ENCODE assay signal across 2 cellular contexts in the genomic region with DNA sequence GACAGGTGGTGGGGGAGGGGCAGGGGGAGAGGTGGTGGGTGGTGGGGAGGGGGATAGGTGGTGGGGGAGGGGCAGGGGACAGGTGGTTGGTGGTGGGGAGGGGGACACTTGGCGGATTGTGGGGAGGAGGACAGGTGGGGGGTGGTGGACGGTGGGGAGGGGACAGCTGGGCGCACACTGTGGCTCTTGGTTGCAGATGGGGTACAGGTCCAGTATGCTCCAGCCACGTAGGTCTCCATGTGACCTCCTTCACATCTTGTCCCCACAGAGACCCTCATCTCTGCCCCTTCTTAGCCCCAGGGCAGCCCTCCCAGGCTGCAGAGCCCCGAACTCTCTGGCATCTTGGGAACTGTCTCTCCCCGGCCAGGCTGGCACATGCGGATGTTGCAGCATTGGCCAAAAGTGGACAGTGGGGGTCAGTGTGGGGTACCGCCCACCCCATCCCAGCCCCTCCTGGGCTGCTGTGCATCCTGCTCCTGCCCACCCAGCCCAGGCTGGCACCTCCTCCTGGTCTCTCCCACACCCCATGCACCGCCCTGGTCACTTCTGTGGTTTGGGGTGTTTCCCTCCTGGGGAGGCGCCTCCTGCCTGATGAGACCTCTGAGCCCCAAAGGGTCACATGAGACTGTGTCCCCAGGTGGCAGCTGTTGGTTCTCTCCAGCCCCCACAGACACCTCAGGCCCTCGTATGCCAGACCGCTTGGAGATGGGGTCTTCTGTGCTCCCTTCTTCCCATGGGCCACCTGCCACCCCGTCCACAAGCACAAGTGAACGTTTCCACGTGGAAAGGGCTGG.
A peak's percentile ranks its signal among the peaks of the same experiment; 100 is the strongest.
TF ChIP-seq lines count a peak whose summit lies in the region.

No MANE protein-coding gene starts in this region.

TF ChIP-seq in HEK293, 187 proteins besides CTCF, POLR2A, EP300 and RAD21 (continued from another document):
- TF ChIP-seq, protein P1, sequence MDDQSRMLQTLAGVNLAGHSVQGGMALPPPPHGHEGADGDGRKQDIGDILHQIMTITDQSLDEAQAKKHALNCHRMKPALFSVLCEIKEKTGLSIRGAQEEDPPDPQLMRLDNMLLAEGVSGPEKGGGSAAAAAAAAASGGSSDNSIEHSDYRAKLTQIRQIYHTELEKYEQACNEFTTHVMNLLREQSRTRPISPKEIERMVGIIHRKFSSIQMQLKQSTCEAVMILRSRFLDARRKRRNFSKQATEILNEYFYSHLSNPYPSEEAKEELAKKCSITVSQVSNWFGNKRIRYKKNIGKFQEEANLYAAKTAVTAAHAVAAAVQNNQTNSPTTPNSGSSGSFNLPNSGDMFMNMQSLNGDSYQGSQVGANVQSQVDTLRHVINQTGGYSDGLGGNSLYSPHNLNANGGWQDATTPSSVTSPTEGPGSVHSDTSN (CRISPR knock-in tag; IDR thresholded peaks at IDR 0.05): no peak

TF ChIP-seq in K562, 482 proteins besides CTCF, POLR2A, EP300 and RAD21:
- TF ChIP-seq, protein P2, sequence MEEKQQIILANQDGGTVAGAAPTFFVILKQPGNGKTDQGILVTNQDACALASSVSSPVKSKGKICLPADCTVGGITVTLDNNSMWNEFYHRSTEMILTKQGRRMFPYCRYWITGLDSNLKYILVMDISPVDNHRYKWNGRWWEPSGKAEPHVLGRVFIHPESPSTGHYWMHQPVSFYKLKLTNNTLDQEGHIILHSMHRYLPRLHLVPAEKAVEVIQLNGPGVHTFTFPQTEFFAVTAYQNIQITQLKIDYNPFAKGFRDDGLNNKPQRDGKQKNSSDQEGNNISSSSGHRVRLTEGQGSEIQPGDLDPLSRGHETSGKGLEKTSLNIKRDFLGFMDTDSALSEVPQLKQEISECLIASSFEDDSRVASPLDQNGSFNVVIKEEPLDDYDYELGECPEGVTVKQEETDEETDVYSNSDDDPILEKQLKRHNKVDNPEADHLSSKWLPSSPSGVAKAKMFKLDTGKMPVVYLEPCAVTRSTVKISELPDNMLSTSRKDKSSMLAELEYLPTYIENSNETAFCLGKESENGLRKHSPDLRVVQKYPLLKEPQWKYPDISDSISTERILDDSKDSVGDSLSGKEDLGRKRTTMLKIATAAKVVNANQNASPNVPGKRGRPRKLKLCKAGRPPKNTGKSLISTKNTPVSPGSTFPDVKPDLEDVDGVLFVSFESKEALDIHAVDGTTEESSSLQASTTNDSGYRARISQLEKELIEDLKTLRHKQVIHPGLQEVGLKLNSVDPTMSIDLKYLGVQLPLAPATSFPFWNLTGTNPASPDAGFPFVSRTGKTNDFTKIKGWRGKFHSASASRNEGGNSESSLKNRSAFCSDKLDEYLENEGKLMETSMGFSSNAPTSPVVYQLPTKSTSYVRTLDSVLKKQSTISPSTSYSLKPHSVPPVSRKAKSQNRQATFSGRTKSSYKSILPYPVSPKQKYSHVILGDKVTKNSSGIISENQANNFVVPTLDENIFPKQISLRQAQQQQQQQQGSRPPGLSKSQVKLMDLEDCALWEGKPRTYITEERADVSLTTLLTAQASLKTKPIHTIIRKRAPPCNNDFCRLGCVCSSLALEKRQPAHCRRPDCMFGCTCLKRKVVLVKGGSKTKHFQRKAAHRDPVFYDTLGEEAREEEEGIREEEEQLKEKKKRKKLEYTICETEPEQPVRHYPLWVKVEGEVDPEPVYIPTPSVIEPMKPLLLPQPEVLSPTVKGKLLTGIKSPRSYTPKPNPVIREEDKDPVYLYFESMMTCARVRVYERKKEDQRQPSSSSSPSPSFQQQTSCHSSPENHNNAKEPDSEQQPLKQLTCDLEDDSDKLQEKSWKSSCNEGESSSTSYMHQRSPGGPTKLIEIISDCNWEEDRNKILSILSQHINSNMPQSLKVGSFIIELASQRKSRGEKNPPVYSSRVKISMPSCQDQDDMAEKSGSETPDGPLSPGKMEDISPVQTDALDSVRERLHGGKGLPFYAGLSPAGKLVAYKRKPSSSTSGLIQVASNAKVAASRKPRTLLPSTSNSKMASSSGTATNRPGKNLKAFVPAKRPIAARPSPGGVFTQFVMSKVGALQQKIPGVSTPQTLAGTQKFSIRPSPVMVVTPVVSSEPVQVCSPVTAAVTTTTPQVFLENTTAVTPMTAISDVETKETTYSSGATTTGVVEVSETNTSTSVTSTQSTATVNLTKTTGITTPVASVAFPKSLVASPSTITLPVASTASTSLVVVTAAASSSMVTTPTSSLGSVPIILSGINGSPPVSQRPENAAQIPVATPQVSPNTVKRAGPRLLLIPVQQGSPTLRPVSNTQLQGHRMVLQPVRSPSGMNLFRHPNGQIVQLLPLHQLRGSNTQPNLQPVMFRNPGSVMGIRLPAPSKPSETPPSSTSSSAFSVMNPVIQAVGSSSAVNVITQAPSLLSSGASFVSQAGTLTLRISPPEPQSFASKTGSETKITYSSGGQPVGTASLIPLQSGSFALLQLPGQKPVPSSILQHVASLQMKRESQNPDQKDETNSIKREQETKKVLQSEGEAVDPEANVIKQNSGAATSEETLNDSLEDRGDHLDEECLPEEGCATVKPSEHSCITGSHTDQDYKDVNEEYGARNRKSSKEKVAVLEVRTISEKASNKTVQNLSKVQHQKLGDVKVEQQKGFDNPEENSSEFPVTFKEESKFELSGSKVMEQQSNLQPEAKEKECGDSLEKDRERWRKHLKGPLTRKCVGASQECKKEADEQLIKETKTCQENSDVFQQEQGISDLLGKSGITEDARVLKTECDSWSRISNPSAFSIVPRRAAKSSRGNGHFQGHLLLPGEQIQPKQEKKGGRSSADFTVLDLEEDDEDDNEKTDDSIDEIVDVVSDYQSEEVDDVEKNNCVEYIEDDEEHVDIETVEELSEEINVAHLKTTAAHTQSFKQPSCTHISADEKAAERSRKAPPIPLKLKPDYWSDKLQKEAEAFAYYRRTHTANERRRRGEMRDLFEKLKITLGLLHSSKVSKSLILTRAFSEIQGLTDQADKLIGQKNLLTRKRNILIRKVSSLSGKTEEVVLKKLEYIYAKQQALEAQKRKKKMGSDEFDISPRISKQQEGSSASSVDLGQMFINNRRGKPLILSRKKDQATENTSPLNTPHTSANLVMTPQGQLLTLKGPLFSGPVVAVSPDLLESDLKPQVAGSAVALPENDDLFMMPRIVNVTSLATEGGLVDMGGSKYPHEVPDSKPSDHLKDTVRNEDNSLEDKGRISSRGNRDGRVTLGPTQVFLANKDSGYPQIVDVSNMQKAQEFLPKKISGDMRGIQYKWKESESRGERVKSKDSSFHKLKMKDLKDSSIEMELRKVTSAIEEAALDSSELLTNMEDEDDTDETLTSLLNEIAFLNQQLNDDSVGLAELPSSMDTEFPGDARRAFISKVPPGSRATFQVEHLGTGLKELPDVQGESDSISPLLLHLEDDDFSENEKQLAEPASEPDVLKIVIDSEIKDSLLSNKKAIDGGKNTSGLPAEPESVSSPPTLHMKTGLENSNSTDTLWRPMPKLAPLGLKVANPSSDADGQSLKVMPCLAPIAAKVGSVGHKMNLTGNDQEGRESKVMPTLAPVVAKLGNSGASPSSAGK (IDR thresholded peaks at IDR 0.05): peak; percentile 47; the same call in 1 of the 2 replicates
- TF ChIP-seq, protein P3, sequence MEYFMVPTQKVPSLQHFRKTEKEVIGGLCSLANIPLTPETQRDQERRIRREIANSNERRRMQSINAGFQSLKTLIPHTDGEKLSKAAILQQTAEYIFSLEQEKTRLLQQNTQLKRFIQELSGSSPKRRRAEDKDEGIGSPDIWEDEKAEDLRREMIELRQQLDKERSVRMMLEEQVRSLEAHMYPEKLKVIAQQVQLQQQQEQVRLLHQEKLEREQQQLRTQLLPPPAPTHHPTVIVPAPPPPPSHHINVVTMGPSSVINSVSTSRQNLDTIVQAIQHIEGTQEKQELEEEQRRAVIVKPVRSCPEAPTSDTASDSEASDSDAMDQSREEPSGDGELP (CRISPR knock-in tag; IDR thresholded peaks at IDR 0.05; ENCODE audit: borderline replicate concordance): peak; percentile 25; the same call in 1 of the 2 replicates
- TF ChIP-seq EGR1 (conservative IDR thresholded peaks at IDR 0.05): no peak
- TF ChIP-seq RBM25 (IDR thresholded peaks at IDR 0.05; ENCODE audit: low read depth, low read length, severe bottlenecking): no peak
